19 cellular contexts compared by ENCODE assay signal in the genomic region with DNA sequence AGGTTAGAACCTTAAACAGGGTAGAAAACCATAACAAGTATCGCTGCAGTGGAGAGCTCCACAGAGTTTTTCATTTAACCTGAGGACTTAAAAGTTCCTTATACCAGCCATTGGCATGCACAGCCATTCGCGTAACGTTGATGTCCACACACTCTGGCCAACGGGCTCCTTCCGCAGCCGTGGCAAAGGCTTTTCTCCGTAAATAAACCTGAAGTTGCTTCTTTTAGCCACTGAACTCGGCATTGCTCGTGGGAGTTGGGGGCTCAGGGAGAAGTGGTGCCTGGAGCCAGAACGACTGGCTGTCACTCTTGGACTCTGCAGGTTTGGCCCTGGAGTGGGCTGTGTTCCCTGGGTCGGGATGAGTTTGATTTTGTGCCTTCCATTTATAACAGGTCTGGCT.
"Had no signal": no experiment of that assay in that cellular context is flagged by ENCODE, and none has a peak within 500 bp of the region (broad histone marks: within the 10 kb centered on the region; RNA-seq: fewer than 3 reads in every experiment).

No MANE protein-coding gene starts in this region.

- H3K9me3 ChIP-seq: heart left ventricle, ovary, prostate gland, stomach, thoracic aorta had no signal

- H3K27ac Mint-ChIP-seq: naive B cell, nephron had no signal

- H3K4me3 Mint-ChIP-seq: nephron had no signal

- H3K27ac ChIP-seq: heart left ventricle, ovary, prostate gland, stomach, thoracic aorta had no signal

- H3K4me1 ChIP-seq: prostate gland had no signal

- DNase-seq: central memory CD4-positive, alpha-beta T cell; effector memory CD4-positive, alpha-beta T cell; left ventricle myocardium superior; mesendoderm; naive B cell; ovary; retina; stimulated activated CD4-positive, alpha-beta T cell treated with anti-CD3 and anti-CD28 coated beads, Interleukin-2, amount 100 ng/mL, for 24 hours; stimulated activated CD4-positive, alpha-beta T cell treated with anti-CD3 and anti-CD28 coated beads, Interleukin-4, amount 100 ng/mL, for 4 hours; stimulated activated naive CD4-positive, alpha-beta T cell; stomach had no signal

- ATAC-seq: esophagus mucosa had no signal

- H3K36me3 ChIP-seq: ovary, prostate gland, thoracic aorta had no signal

- H3K4me3 ChIP-seq: heart left ventricle, ovary, prostate gland, stomach, thoracic aorta had no signal

- H3K27me3 ChIP-seq: heart left ventricle, ovary, stomach had no signal

- FAIRE-seq: endometrium, frontal cortex, islet of Langerhans had no signal

- H3K4me1 Mint-ChIP-seq: nephron had no signal

- H3K36me3 Mint-ChIP-seq: naive B cell had no signal
